ENCODE assay signal across 8 cellular contexts in the genomic region with DNA sequence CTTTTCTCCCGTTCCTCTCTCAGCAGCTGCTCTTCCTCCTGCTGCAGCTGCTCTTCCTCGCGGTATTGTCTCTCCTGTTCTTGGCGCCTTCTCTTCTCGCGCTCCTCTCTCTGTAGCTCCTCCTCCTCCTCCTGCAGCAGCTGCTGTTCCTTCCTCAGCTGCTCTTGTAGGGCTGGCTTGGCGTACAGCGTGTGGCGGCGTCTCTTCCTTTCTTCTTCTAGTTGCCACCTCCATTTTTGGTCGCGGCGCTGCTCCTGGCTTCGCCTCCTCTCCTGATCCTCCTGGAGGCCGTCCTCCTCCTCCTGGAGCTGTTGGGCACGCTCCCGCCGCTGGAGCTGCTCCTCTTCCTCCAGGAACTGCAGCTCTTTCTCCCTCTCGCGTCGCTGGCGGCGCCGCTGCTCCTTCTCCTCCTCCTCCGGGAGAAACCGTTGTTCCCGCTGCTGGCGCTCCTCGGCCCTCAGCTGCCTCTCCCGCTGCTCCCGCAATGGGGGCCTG. TPM values are rescaled to one million over a fixed set of nuclear protein-coding genes. Genes with fewer than 3 reads are reported as not detected.
A peak's percentile ranks its signal among the peaks of the same experiment; 100 is the strongest.
DNase-seq lines count a peak whose midpoint lies in the region; ATAC-seq and TF ChIP-seq lines count a peak whose summit lies in the region.

No MANE protein-coding gene starts in this region.

- peak overlapping the region; percentile 53 for H3K4me3 ChIP-seq in AG04450 (ENCODE audit: low read depth, low read length)

- H3K4me3 Mint-ChIP-seq in T-helper 17 cell: no peak overlapping the region

- CTCF ChIA-PET in AG04450 (lab: Charles Lee): interaction anchor here (0.6 to 1.7 kb wide), 4 partner anchors 31 to 1340 kb away, joined by 3 to 6 read pairs (median 4); no protein-coding TSS in a partner anchor

- no peak overlapping the region for H3K27ac ChIP-seq in AG04450 (ENCODE audit: low read depth, low read length)

- no peak for TF ChIP-seq CTCF in AG04450 (IDR thresholded peaks at IDR 0.05; ENCODE audit: low read depth, low read length)
- TF ChIP-seq CTCF in omental fat pad (IDR thresholded peaks at IDR 0.05): no peak

- H3K27me3 Mint-ChIP-seq in T-helper 17 cell: peaks cover 1% of the 10 kb centered on the region

- peaks cover 5% of the 10 kb centered on the region for H3K36me3 Mint-ChIP-seq in T-helper 17 cell (ENCODE audit: low read depth)

- ATAC-seq in T-helper 17 cell (peak; percentile 66), esophagus mucosa (peak; percentile 39), omental fat pad (ENCODE audit: low FRiP score) (peak; percentile 29), HG02852 (IDR thresholded peaks at IDR 0.05; ENCODE audit: unreplicated experiment) (no peak), HG02623 (IDR thresholded peaks at IDR 0.05; ENCODE audit: unreplicated experiment) (no peak)

- H3K27me3 ChIP-seq in AG04450 (ENCODE audit: control insufficient read depth, insufficient read depth, low read length): peaks cover 74% of the 10 kb centered on the region

- H3K9me3 ChIP-seq in AG04450 (ENCODE audit: control insufficient read depth, insufficient read depth, low read length) (peaks cover 33% of the 10 kb centered on the region), T-helper 17 cell (ENCODE audit: control insufficient read depth, low read length, poor library complexity, severe bottlenecking) (no peaks in the 10 kb centered on the region)

- POLR2A ChIA-PET in AG04450 (lab: Yijun Ruan, JAX): no interaction called here

- DNase-seq in AG04450 (ENCODE audit: low read depth, low spot score) (no peak), HCEC 1CT (peak; percentile 67), T-helper 17 cell (no peak), omental fat pad (ENCODE audit: low spot score) (no peak), hippocampal formation (lab: John Stamatoyannopoulos, UW) (no peak)

- H3K4me1 Mint-ChIP-seq in T-helper 17 cell: peaks cover 4% of the 10 kb centered on the region

- H3K27ac Mint-ChIP-seq in T-helper 17 cell: no peak overlapping the region

RNA-seq across cellular contexts. Expression of a gene that starts 4.8 kb away (rescaled TPM):
- not detected in 2 replicates for polyA plus RNA-seq in AG04450 (2011; rRNA removed)
- not detected in 2 replicates for polyA minus RNA-seq in AG04450 (2011; rRNA and poly(A)+ RNA removed)
- total RNA-seq in T-helper 17 cell (under 1 TPM in 1 of 2 donors, not detected in 1; 0.05 TPM), esophagus mucosa (0.08 TPM), omental fat pad (1 to 10 TPM in 2 of 4 donors, under 1 TPM in 2; 0.19 to 1.4 (median 0.86) TPM)

RNA-seq across cellular contexts. Expression of a gene that starts 21.5 kb away (rescaled TPM):
- not detected in 2 replicates for polyA plus RNA-seq in AG04450 (2011; rRNA removed)
- not detected in 2 replicates for polyA minus RNA-seq in AG04450 (2011; rRNA and poly(A)+ RNA removed)
- total RNA-seq in T-helper 17 cell (not detected), esophagus mucosa (not detected), omental fat pad (not detected)

RNA-seq across cellular contexts. Expression of a gene that starts 48.6 kb away (rescaled TPM):
- not detected in 2 replicates for polyA plus RNA-seq in AG04450 (2011; rRNA removed)
- not detected in 2 replicates for polyA minus RNA-seq in AG04450 (2011; rRNA and poly(A)+ RNA removed)
- total RNA-seq in T-helper 17 cell: not detected
- 0.08 TPM for total RNA-seq in esophagus mucosa
- not detected for total RNA-seq in omental fat pad

Comparison
In these comparisons a context has a peak if more than half of its experiments do, and no peak if none do; other contexts are left out.
1. ATAC-seq: peak in T-helper 17 cell (single experiment), esophagus mucosa (single experiment) and omental fat pad (single experiment); none in HG02852 (single experiment) and HG02623 (single experiment).